In the genomic region with DNA sequence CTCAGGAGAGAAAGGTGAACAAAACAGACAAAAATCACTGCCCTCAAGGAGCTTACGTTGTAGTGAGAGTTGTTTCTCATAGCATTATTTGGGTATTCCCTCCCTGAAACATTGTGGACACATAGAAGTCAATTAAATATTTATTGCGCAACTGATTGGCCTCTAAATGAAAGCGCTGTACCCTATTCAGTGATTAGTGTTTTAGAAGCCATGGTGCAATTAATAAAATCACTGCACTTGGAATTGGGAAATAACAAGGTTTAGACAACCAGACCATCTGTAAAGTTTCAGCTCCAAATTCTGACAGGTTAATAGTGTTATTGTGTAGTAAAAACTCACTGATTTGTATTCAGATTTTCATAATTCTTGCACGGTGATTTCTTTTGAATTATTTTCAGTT, we compare ENCODE assay signal across 18 cellular contexts. TPM values are rescaled to one million over a fixed set of nuclear protein-coding genes. Genes with fewer than 3 reads are reported as not detected.
DNase-seq lines count a peak whose midpoint lies in the region; ATAC-seq and TF ChIP-seq lines count a peak whose summit lies in the region.
"Had no signal": no experiment of that assay in that cellular context is flagged by ENCODE, and none has a peak within 500 bp of the region (broad histone marks: within the 10 kb centered on the region; RNA-seq: fewer than 3 reads in every experiment).

No MANE protein-coding gene starts in this region.

- TF ChIP-seq CTCF in KMS-11 (conservative IDR thresholded peaks at IDR 0.05; ENCODE audit: low read depth, low read length) (no peak), brain (conservative IDR thresholded peaks at IDR 0.05) (no peak)

- peak overlapping the region; percentile 83; the same call in 1 of the 2 replicates for H3K4me2 ChIP-seq in KMS-11

- H3K4me3 ChIP-seq in CD4-positive, alpha-beta memory T cell (ENCODE audit: low read length in 2 of 2) = no peak overlapping the region
- H3K4me3 ChIP-seq in KMS-11 (IDR thresholded peaks at IDR 0.05; ENCODE audit: insufficient read depth, low read depth, low read length) = no peak overlapping the region
- no peak overlapping the region for H3K4me3 ChIP-seq in naive thymus-derived CD4-positive, alpha-beta T cell (ENCODE audit: low read length)
- H3K4me3 ChIP-seq: adrenal gland, cardiac muscle cell, lung, prostate gland, tibial nerve had no signal

- no peaks in the 10 kb centered on the region for H3K27me3 Mint-ChIP-seq in CD4-positive, alpha-beta memory T cell
- peaks cover 7% of the 10 kb centered on the region for H3K27me3 Mint-ChIP-seq in brain
- H3K27me3 Mint-ChIP-seq in naive thymus-derived CD4-positive, alpha-beta T cell = peaks cover 0 to 3% (median 0%) of the 10 kb centered on the region in 5 donors
- H3K27me3 Mint-ChIP-seq in activated CD8-positive, alpha-beta memory T cell treated with anti-CD3 and anti-CD28 coated beads, Interleukin-2, amount 10 ng/mL, durations not matched to agents 7 days and 5 days = no peaks in the 10 kb centered on the region
- H3K27me3 Mint-ChIP-seq: stimulated activated naive CD8-positive, alpha-beta T cell treated with anti-CD3 and anti-CD28 coated beads, Interleukin-15, amount 100 ng/mL, for 72 hours had no signal

- no peak overlapping the region for H3K27ac Mint-ChIP-seq in CD4-positive, alpha-beta memory T cell
- H3K27ac Mint-ChIP-seq in brain = peak overlapping the region in 1 of 5 experiments; percentile 2
- H3K27ac Mint-ChIP-seq in naive thymus-derived CD4-positive, alpha-beta T cell = peak overlapping the region in 1 of 9 donors; percentile 25
- H3K27ac Mint-ChIP-seq in activated CD8-positive, alpha-beta memory T cell treated with anti-CD3 and anti-CD28 coated beads, Interleukin-2, amount 10 ng/mL, durations not matched to agents 7 days and 5 days = no peak overlapping the region
- H3K27ac Mint-ChIP-seq: stimulated activated naive CD8-positive, alpha-beta T cell treated with anti-CD3 and anti-CD28 coated beads, Interleukin-15, amount 100 ng/mL, for 72 hours had no signal

- H3K9me3 ChIP-seq in CD4-positive, alpha-beta memory T cell (ENCODE audit: control insufficient read depth in 1 of 2, low read length in 2 of 2) = no peaks in the 10 kb centered on the region
- no peaks in the 10 kb centered on the region for H3K9me3 ChIP-seq in naive thymus-derived CD4-positive, alpha-beta T cell (ENCODE audit: control insufficient read depth in 2 of 3, low read length in 3 of 3)
- H3K9me3 ChIP-seq: prostate gland, tibial nerve had no signal

- H3K36me3 ChIP-seq in CD4-positive, alpha-beta memory T cell (ENCODE audit: insufficient read depth, low read length) = peaks cover 5% of the 10 kb centered on the region
- H3K36me3 ChIP-seq in KMS-11 (ENCODE audit: insufficient read depth) = peaks cover 32% of the 10 kb centered on the region; the same call in 1 of the 2 replicates
- peaks cover 7 to 28% (median 8%) of the 10 kb centered on the region in 3 experiments for H3K36me3 ChIP-seq in naive thymus-derived CD4-positive, alpha-beta T cell (ENCODE audit: control insufficient read depth in 2 of 3, insufficient read depth in 3 of 3, low read length in 3 of 3)
- H3K36me3 ChIP-seq: prostate gland had no signal

- peaks cover 0 to 2% (median 0%) of the 10 kb centered on the region in 8 donors for H3K9me3 Mint-ChIP-seq in CD4-positive, alpha-beta memory T cell
- peaks cover 0 to 3% (median 0%) of the 10 kb centered on the region in 5 experiments for H3K9me3 Mint-ChIP-seq in brain
- no peaks in the 10 kb centered on the region for H3K9me3 Mint-ChIP-seq in naive thymus-derived CD4-positive, alpha-beta T cell
- no peaks in the 10 kb centered on the region for H3K9me3 Mint-ChIP-seq in activated CD8-positive, alpha-beta memory T cell treated with anti-CD3 and anti-CD28 coated beads, Interleukin-2, amount 10 ng/mL, durations not matched to agents 7 days and 5 days (ENCODE audit: low read depth)
- H3K9me3 Mint-ChIP-seq: stimulated activated naive CD8-positive, alpha-beta T cell treated with anti-CD3 and anti-CD28 coated beads, Interleukin-15, amount 100 ng/mL, for 72 hours had no signal

- H3K4me3 Mint-ChIP-seq in CD4-positive, alpha-beta memory T cell = peak overlapping the region in 5 of 8 donors; percentile 11 to 68 (median 43)
- peak overlapping the region in 4 of 5 experiments; percentile 55 to 92 (median 67) for H3K4me3 Mint-ChIP-seq in brain
- peak overlapping the region in 7 of 10 donors; percentile 3 to 97 (median 32) for H3K4me3 Mint-ChIP-seq in naive thymus-derived CD4-positive, alpha-beta T cell
- H3K4me3 Mint-ChIP-seq in activated CD8-positive, alpha-beta memory T cell treated with anti-CD3 and anti-CD28 coated beads, Interleukin-2, amount 10 ng/mL, durations not matched to agents 7 days and 5 days = no peak overlapping the region

- no peak overlapping the region for H3K9ac ChIP-seq in KMS-11

- POLR2A ChIA-PET in CD4-positive, alpha-beta memory T cell (lab: Charles Lee; ENCODE audit: partially characterized antibody) = interaction anchor here (0.6 kb wide), 1 partner anchor 604 kb away, joined by 3 read pairs; no protein-coding TSS in a partner anchor
- POLR2A ChIA-PET in naive thymus-derived CD4-positive, alpha-beta T cell (lab: Charles Lee) = no interaction called here

- DNase-seq in CD4-positive, alpha-beta memory T cell = no peak
- no peak for DNase-seq in naive thymus-derived CD4-positive, alpha-beta T cell
- DNase-seq in ureter (ENCODE audit: low spot score) (no peak), C1 segment of cervical spinal cord (lab: John Stamatoyannopoulos, UW) (no peak)
- no peak for DNase-seq in activated CD8-positive, alpha-beta memory T cell treated with anti-CD3 and anti-CD28 coated beads, Interleukin-2, amount 10 ng/mL, durations not matched to agents 7 days and 5 days
- DNase-seq: adrenal gland; NCI-H1092; NCI-H2081; stimulated activated CD4-positive, alpha-beta T cell treated with anti-CD3 and anti-CD28 coated beads, Interleukin-4, amount 100 ng/mL, for 4 hours; stimulated activated naive CD8-positive, alpha-beta T cell treated with anti-CD3 and anti-CD28 coated beads, Interleukin-15, amount 100 ng/mL, for 72 hours had no signal

- intact Hi-C loops in CD4-positive, alpha-beta memory T cell (cut with micrococcal nuclease) = no loop called here
- intact Hi-C loops in naive thymus-derived CD4-positive, alpha-beta T cell (cut with micrococcal nuclease) = no loop called here

- H3K4me1 ChIP-seq in CD4-positive, alpha-beta memory T cell (ENCODE audit: insufficient read depth, low read length) = peaks cover 79% of the 10 kb centered on the region
- peaks cover 58% of the 10 kb centered on the region for H3K4me1 ChIP-seq in KMS-11 (ENCODE audit: low read depth, poor library complexity, severe bottlenecking)
- peaks cover 32 to 36% of the 10 kb centered on the region in 2 donors for H3K4me1 ChIP-seq in naive thymus-derived CD4-positive, alpha-beta T cell (ENCODE audit: control insufficient read depth in 2 of 2, insufficient read depth in 2 of 2, low read length in 2 of 2)

- CTCF ChIA-PET in CD4-positive, alpha-beta memory T cell (lab: Charles Lee; ENCODE audit: partially characterized antibody) = no interaction called here
- CTCF ChIA-PET in naive thymus-derived CD4-positive, alpha-beta T cell (lab: Charles Lee) = no interaction called here
- CTCF ChIA-PET in activated CD8-positive, alpha-beta memory T cell treated with anti-CD3 and anti-CD28 coated beads, Interleukin-2, amount 10 ng/mL, durations not matched to agents 7 days and 5 days (lab: Charles Lee) = interaction anchor here (0.5 kb wide), 1 partner anchor 1382 kb away, joined by 3 read pairs; no protein-coding TSS in a partner anchor

- H4K20me1 ChIP-seq in KMS-11 (ENCODE audit: insufficient read depth) = peaks cover 57% of the 10 kb centered on the region

- peaks cover 93% of the 10 kb centered on the region for H3K79me2 ChIP-seq in KMS-11 (ENCODE audit: insufficient read depth, low read depth)

- H2AFZ ChIP-seq in KMS-11 (ENCODE audit: low read depth) = no peak overlapping the region

- ATAC-seq in naive thymus-derived CD4-positive, alpha-beta T cell = no peak
- ATAC-seq in activated CD8-positive, alpha-beta memory T cell treated with anti-CD3 and anti-CD28 coated beads, Interleukin-2, amount 10 ng/mL, durations not matched to agents 7 days and 5 days = no peak
- no peak for ATAC-seq in HG02885 (IDR thresholded peaks at IDR 0.05; ENCODE audit: poor library complexity, unreplicated experiment)
- ATAC-seq: SK-N-SH treated with all-trans-retinoic acid at 6 μM for 48 hours; stimulated activated naive CD8-positive, alpha-beta T cell treated with anti-CD3 and anti-CD28 coated beads, Interleukin-15, amount 100 ng/mL, for 72 hours had no signal

- no peaks in the 10 kb centered on the region for H3K27me3 ChIP-seq in CD4-positive, alpha-beta memory T cell (ENCODE audit: insufficient read depth, low read length)
- no peaks in the 10 kb centered on the region for H3K27me3 ChIP-seq in KMS-11 (ENCODE audit: insufficient read depth, low read depth)
- no peaks in the 10 kb centered on the region for H3K27me3 ChIP-seq in naive thymus-derived CD4-positive, alpha-beta T cell (ENCODE audit: control insufficient read depth in 2 of 2, insufficient read depth in 2 of 2, low read length in 2 of 2)
- H3K27me3 ChIP-seq: adrenal gland, cardiac muscle cell, tibial nerve had no signal

- no peak overlapping the region for H3K27ac ChIP-seq in CD4-positive, alpha-beta memory T cell (ENCODE audit: low read depth, low read length)
- no peak overlapping the region for H3K27ac ChIP-seq in KMS-11
- H3K27ac ChIP-seq in naive thymus-derived CD4-positive, alpha-beta T cell (ENCODE audit: low read depth, low read length) = no peak overlapping the region
- H3K27ac ChIP-seq: adrenal gland, cardiac muscle cell, prostate gland, tibial nerve had no signal

- peaks cover 22 to 58% of the 10 kb centered on the region in 2 donors for H3K36me3 Mint-ChIP-seq in CD4-positive, alpha-beta memory T cell
- peaks cover 58% of the 10 kb centered on the region for H3K36me3 Mint-ChIP-seq in brain
- H3K36me3 Mint-ChIP-seq in naive thymus-derived CD4-positive, alpha-beta T cell = peaks cover 2 to 21% (median 13%) of the 10 kb centered on the region in 5 donors
- H3K36me3 Mint-ChIP-seq in activated CD8-positive, alpha-beta memory T cell treated with anti-CD3 and anti-CD28 coated beads, Interleukin-2, amount 10 ng/mL, durations not matched to agents 7 days and 5 days = peaks cover 36% of the 10 kb centered on the region

- peaks cover 41 to 82% (median 56%) of the 10 kb centered on the region in 4 donors for H3K4me1 Mint-ChIP-seq in CD4-positive, alpha-beta memory T cell
- peaks cover 76% of the 10 kb centered on the region for H3K4me1 Mint-ChIP-seq in brain
- H3K4me1 Mint-ChIP-seq in naive thymus-derived CD4-positive, alpha-beta T cell = peaks cover 40 to 85% (median 74%) of the 10 kb centered on the region in 7 donors
- peaks cover 52% of the 10 kb centered on the region for H3K4me1 Mint-ChIP-seq in activated CD8-positive, alpha-beta memory T cell treated with anti-CD3 and anti-CD28 coated beads, Interleukin-2, amount 10 ng/mL, durations not matched to agents 7 days and 5 days

RNA-seq across cellular contexts. Expression of a gene that starts 35.9 kb away (rescaled TPM):
- 10 to 100 TPM; 86.2 to 86.4 TPM for total RNA-seq in CD4-positive, alpha-beta memory T cell
- 10 to 100 TPM; 46.6 to 47.5 TPM for polyA plus RNA-seq in CD4-positive, alpha-beta memory T cell
- 29.6 TPM for polyA plus RNA-seq in brain (ENCODE audit: insufficient read depth, low read depth, low replicate concordance)
- 10 to 100 TPM; 52.8 to 96.3 (median 82.1) TPM for total RNA-seq in naive thymus-derived CD4-positive, alpha-beta T cell
- polyA plus RNA-seq in naive thymus-derived CD4-positive, alpha-beta T cell = 10 to 100 TPM; 60.9 to 74.4 TPM
- total RNA-seq in ureter = 126 TPM
- 10 to 100 TPM; 87.8 to 89.6 TPM for total RNA-seq in activated CD8-positive, alpha-beta memory T cell treated with anti-CD3 and anti-CD28 coated beads, Interleukin-2, amount 10 ng/mL, durations not matched to agents 7 days and 5 days
